Comparison of ENCODE assay signal across 8 cellular contexts in genomic region chr20:49915380-49916145, GRCh38. TPM values are rescaled to one million over a fixed set of nuclear protein-coding genes. Genes with fewer than 3 reads are reported as not detected.
DNase-seq lines count a peak whose midpoint lies in the region; ATAC-seq and TF ChIP-seq lines count a peak whose summit lies in the region.

Gene SPATA2 (minus strand): TSS chr20:49915529. CDS start chr20:49908490, 7,039 bp downstream.

- peak within 1 kb of the TSS; percentile 99 for H3K27ac ChIP-seq in prostate gland
- H3K27ac ChIP-seq in urinary bladder (ENCODE audit: low read depth), result peak within 1 kb of the TSS; percentile 100

- no peaks in the 10 kb centered on the region for H3K9me3 ChIP-seq in prostate gland

- TF ChIP-seq POLR2A in prostate gland (IDR thresholded peaks at IDR 0.05), result peak; percentile 62

- in situ Hi-C loops in GM13976 (cut with MboI; ENCODE audit: low sequenced_read_pairs, unreplicated experiment), result no loop called here

- intact Hi-C loops in left ventricle myocardium superior (cut with micrococcal nuclease), result no loop called here
- intact Hi-C loops in prostate gland (cut with DNase I), result loop anchor here (1.0 kb wide), 1 partner anchor 21 kb away; the partner anchor contains the start of gene RNF114

- WGBS in prostate gland, result under 1% methylated on average over 58 of the region's 69 CpGs
- WGBS in urinary bladder, result under 1% methylated on average over 69 of the region's 69 CpGs

- H3K4me1 ChIP-seq in prostate gland (replicated peaks) (peaks cover 13% of the 10 kb centered on the region), urinary bladder (ENCODE audit: insufficient read depth) (no peaks in the 10 kb centered on the region)

- H3K4me3 ChIP-seq in prostate gland (peak within 1 kb of the TSS; percentile 99), urinary bladder (ENCODE audit: low read depth, low read length) (peak within 1 kb of the TSS; percentile 98)

- DNase-seq in GM13976 (ENCODE audit: low spot score) (peak; percentile 95), NCI-H146 treated with DMSO at 0.1 percent for 48 hours (lab: John Stamatoyannopoulos, UW; ENCODE audit: unreplicated experiment) (peak; percentile 92), T-helper 1 cell (peak; percentile 89 to 96 (median 92)), amniotic epithelial cell (ENCODE audit: low read depth) (peak; percentile 94), left ventricle myocardium superior (peak; percentile 97), prostate gland (ENCODE audit: low spot score) (peak; percentile 93)

- no peaks in the 10 kb centered on the region for H3K27me3 ChIP-seq in prostate gland (replicated peaks; ENCODE audit: insufficient read depth)

- TF ChIP-seq CTCF in GM13976 (IDR thresholded peaks at IDR 0.05; ENCODE audit: borderline replicate concordance, control extremely low read depth, extremely low read depth, insufficient read depth, missing control alignments) (no peak), prostate gland (IDR thresholded peaks at IDR 0.05) (no peak)

- ATAC-seq in HG02840 (IDR thresholded peaks at IDR 0.05; ENCODE audit: low FRiP score, unreplicated experiment) (peak; percentile 85), left ventricle myocardium superior (peak; percentile 93)

- H3K36me3 ChIP-seq in prostate gland (no peaks in the 10 kb centered on the region), urinary bladder (ENCODE audit: insufficient read depth) (no peaks in the 10 kb centered on the region)

RNA-seq across cellular contexts. Expression of gene SPATA2, which starts in this region (rescaled TPM):
- total RNA-seq in left ventricle myocardium superior (8.5 TPM), prostate gland (10 to 100 TPM in 1 of 2 donors, 1 to 10 TPM in 1; 9.2 to 15.2 TPM), urinary bladder (1.4 TPM)
- polyA plus RNA-seq in urinary bladder, result 6.7 TPM

Comparison
In these comparisons a context has a peak if more than half of its experiments do, and no peak if none do; other contexts are left out.
1. Peak in every context shown above with its lines: DNase-seq, ATAC-seq, H3K4me3 ChIP-seq and H3K27ac ChIP-seq.